ENCODE assay signal across 20 cellular contexts in genomic region chr9:112162644-112163413, GRCh38. TPM values are rescaled to one million over a fixed set of nuclear protein-coding genes. Genes with fewer than 3 reads are reported as not detected.
DNase-seq lines count a peak whose midpoint lies in the region; ATAC-seq and TF ChIP-seq lines count a peak whose summit lies in the region.
"Had no signal": no experiment of that assay in that cellular context is flagged by ENCODE, and none has a peak within 500 bp of the region (broad histone marks: within the 10 kb centered on the region; RNA-seq: fewer than 3 reads in every experiment).

No MANE protein-coding gene starts in this region.

- no peak for TF ChIP-seq CTCF in HL-60 (IDR thresholded peaks at IDR 0.05; ENCODE audit: insufficient read depth, low read length)
- no peak for TF ChIP-seq CTCF in spleen (IDR thresholded peaks at IDR 0.05 in 8 of 11, conservative IDR thresholded peaks at IDR 0.05 in 3 of 11)

- no peak for TF ChIP-seq POLR2A in spleen (IDR thresholded peaks at IDR 0.05)

- peaks cover 0 to 23% (median 11%) of the 10 kb centered on the region in 6 donors for H3K4me1 ChIP-seq in spleen

- 51 to 61% (median 60%) methylated on average over 5 of the region's 5 CpGs for WGBS in spleen, 5 donors

- H3K27me3 ChIP-seq in HL-60 (ENCODE audit: insufficient read depth, poor library complexity, severe bottlenecking): no peaks in the 10 kb centered on the region
- no peaks in the 10 kb centered on the region for H3K27me3 ChIP-seq in spleen (replicated peaks in 1 of 7)
- H3K27me3 ChIP-seq: tibial artery had no signal

- H3K9me3 ChIP-seq in spleen: no peaks in the 10 kb centered on the region
- H3K9me3 ChIP-seq: tibial artery had no signal

- H3K27ac ChIP-seq in HL-60 (replicated peaks) (peak overlapping the region; percentile 60), spleen (no peak overlapping the region)
- H3K27ac ChIP-seq: tibial artery had no signal

- H3K36me3 ChIP-seq in spleen: no peaks in the 10 kb centered on the region
- H3K36me3 ChIP-seq: tibial artery had no signal

- no peak for ATAC-seq in GM21576 (IDR thresholded peaks at IDR 0.05; ENCODE audit: unreplicated experiment)
- ATAC-seq in GM18498 (IDR thresholded peaks at IDR 0.05; ENCODE audit: unreplicated experiment): no peak
- ATAC-seq: HCT116, right cardiac atrium, WTC11 had no signal

- no peak overlapping the region for H3K4me3 ChIP-seq in HL-60 (replicated peaks; ENCODE audit: insufficient read depth, low read length)
- H3K4me3 ChIP-seq in spleen: no peak overlapping the region
- H3K4me3 ChIP-seq: tibial artery had no signal

- peak; percentile 78 for DNase-seq in Caki2 (ENCODE audit: low read depth)
- DNase-seq in HL-60 (ENCODE audit: low read depth in 1 of 2, low spot score in 1 of 2): peak in 1 of 2 experiments; percentile 34
- peak; percentile 65 for DNase-seq in OCI-M1 (lab: John Stamatoyannopoulos, UW)
- DNase-seq in left kidney (ENCODE audit: low read depth, low spot score): peak; percentile 35
- DNase-seq in spleen: no peak
- no peak for DNase-seq in NCI-H2227 (lab: John Stamatoyannopoulos, UW; ENCODE audit: unreplicated experiment)
- DNase-seq: activated CD8-positive, alpha-beta memory T cell treated with anti-CD3 and anti-CD28 coated beads for 24 hours; amniotic stem cell; cerebellar nuclear complex; foreskin melanocyte; mammary epithelial cell; NCI-H2081; NCI-H82; right cardiac atrium; stimulated activated CD4-positive, alpha-beta T cell treated with anti-CD3 and anti-CD28 coated beads, Interleukin-4, amount 100 ng/mL, for 24 hours; tibial artery had no signal

- intact Hi-C loops in spleen (cut with DNase I; ENCODE audit: low total_unique reads): no loop called here

- in situ Hi-C loops in Caki2 (cut with HindIII; ENCODE audit: low pct_unique_long_range_greater_than_20kb, low sequenced_read_pairs): no loop called here

RNA-seq across cellular contexts. Expression of gene SUSD1, which starts 12.3 kb away (rescaled TPM):
- 20.3 and 34.6 TPM in 2 replicates for total RNA-seq in Caki2 (2014; rRNA removed; shearing (Covaris generic); ENCODE audit: low replicate concordance)
- total RNA-seq in spleen: 10 to 100 TPM; 17.1 to 26.8 (median 23.1) TPM
- polyA plus RNA-seq in spleen: 1 to 10 TPM; 4.4 to 5.7 (median 5.7) TPM

Comparison
In these comparisons a context has a peak if more than half of its experiments do, and no peak if none do; other contexts are left out.
1. DNase-seq: peak in Caki2 (single experiment), OCI-M1 (single experiment) and left kidney (single experiment); none in spleen (single experiment) and NCI-H2227 (single experiment).